17 cellular contexts compared by ENCODE assay signal in the genomic region with DNA sequence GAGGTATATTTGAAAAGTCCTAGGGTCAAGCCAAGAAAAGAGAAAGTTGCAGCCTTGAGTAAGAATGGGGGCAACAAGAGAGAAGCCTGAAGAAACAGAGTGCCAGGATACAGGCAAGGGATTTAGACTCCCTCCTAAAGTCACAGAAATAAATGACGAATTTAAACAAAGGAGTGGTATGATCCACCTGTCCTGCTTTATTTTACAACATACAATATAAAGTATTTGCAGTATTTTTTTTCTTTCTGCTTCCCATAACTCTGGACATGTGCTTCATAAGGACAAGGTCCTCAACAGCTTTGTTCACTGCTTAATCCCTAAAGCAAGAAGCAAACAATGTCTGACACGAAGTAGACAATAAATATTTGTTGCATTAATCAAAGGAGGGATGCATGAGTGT. TPM values are rescaled to one million over a fixed set of nuclear protein-coding genes. Genes with fewer than 3 reads are reported as not detected.
DNase-seq lines count a peak whose midpoint lies in the region; ATAC-seq and TF ChIP-seq lines count a peak whose summit lies in the region.
"Had no signal": no experiment of that assay in that cellular context is flagged by ENCODE, and none has a peak within 500 bp of the region (broad histone marks: within the 10 kb centered on the region; RNA-seq: fewer than 3 reads in every experiment).

No MANE protein-coding gene starts in this region.

- H3K4me1 Mint-ChIP-seq in natural killer cell treated with Interleukin-12 subunit alpha and Interleukin-12 subunit beta and Interleukin-15 and Interleukin-18, amount 100 ng/mL, for 72 hours (ENCODE audit: low read depth in 2 of 2), result peaks cover 30 to 36% of the 10 kb centered on the region in 2 donors
- H3K4me1 Mint-ChIP-seq in natural killer cell, result no peaks in the 10 kb centered on the region
- H3K4me1 Mint-ChIP-seq: CD14-positive monocyte; CD4-positive, alpha-beta memory T cell had no signal

- no peaks in the 10 kb centered on the region for H3K27me3 Mint-ChIP-seq in natural killer cell treated with Interleukin-12 subunit alpha and Interleukin-12 subunit beta and Interleukin-15 and Interleukin-18, amount 100 ng/mL, for 72 hours
- H3K27me3 Mint-ChIP-seq in natural killer cell (ENCODE audit: low read depth in 2 of 2), result peaks cover 0 to 3% of the 10 kb centered on the region in 2 donors
- H3K27me3 Mint-ChIP-seq: CD4-positive, alpha-beta memory T cell had no signal

- no peak overlapping the region for H2AFZ ChIP-seq in hepatocyte

- H3K9me3 Mint-ChIP-seq in natural killer cell treated with Interleukin-12 subunit alpha and Interleukin-12 subunit beta and Interleukin-15 and Interleukin-18, amount 100 ng/mL, for 72 hours, result peaks cover 5% of the 10 kb centered on the region
- H3K9me3 Mint-ChIP-seq in natural killer cell, result no peaks in the 10 kb centered on the region
- H3K9me3 Mint-ChIP-seq: CD14-positive monocyte; CD4-positive, alpha-beta memory T cell had no signal

- H3K4me1 ChIP-seq in hepatocyte (ENCODE audit: insufficient read depth), result peaks cover 10% of the 10 kb centered on the region
- H3K4me1 ChIP-seq in psoas muscle, result no peaks in the 10 kb centered on the region

- no peaks in the 10 kb centered on the region for H3K9me3 ChIP-seq in hepatocyte (ENCODE audit: low read depth)
- H3K9me3 ChIP-seq in psoas muscle, result no peaks in the 10 kb centered on the region
- H3K9me3 ChIP-seq: BLaER1 had no signal

- peaks cover 22% of the 10 kb centered on the region for H3K36me3 Mint-ChIP-seq in natural killer cell treated with Interleukin-12 subunit alpha and Interleukin-12 subunit beta and Interleukin-15 and Interleukin-18, amount 100 ng/mL, for 72 hours
- no peaks in the 10 kb centered on the region for H3K36me3 Mint-ChIP-seq in natural killer cell
- H3K36me3 Mint-ChIP-seq: CD14-positive monocyte; CD4-positive, alpha-beta memory T cell had no signal

- H3K4me3 Mint-ChIP-seq in natural killer cell treated with Interleukin-12 subunit alpha and Interleukin-12 subunit beta and Interleukin-15 and Interleukin-18, amount 100 ng/mL, for 72 hours, result peak overlapping the region; percentile 55
- no peak overlapping the region for H3K4me3 Mint-ChIP-seq in natural killer cell
- H3K4me3 Mint-ChIP-seq: CD14-positive monocyte; CD4-positive, alpha-beta memory T cell; H9 had no signal

- H3K27ac Mint-ChIP-seq in natural killer cell treated with Interleukin-12 subunit alpha and Interleukin-12 subunit beta and Interleukin-15 and Interleukin-18, amount 100 ng/mL, for 72 hours, result peak overlapping the region in 1 of 2 donors; percentile 74
- no peak overlapping the region for H3K27ac Mint-ChIP-seq in natural killer cell
- H3K27ac Mint-ChIP-seq: CD14-positive monocyte; CD4-positive, alpha-beta memory T cell; H9 had no signal

- H3K27ac ChIP-seq in hepatocyte (peak overlapping the region; percentile 69), psoas muscle (peak overlapping the region; percentile 80)
- H3K27ac ChIP-seq: BLaER1 had no signal

- TF ChIP-seq CTCF in natural killer cell (IDR thresholded peaks at IDR 0.05), result no peak
- no peak for TF ChIP-seq CTCF in hepatocyte (IDR thresholded peaks at IDR 0.05; ENCODE audit: poor library complexity)
- no peak for TF ChIP-seq CTCF in psoas muscle (IDR thresholded peaks at IDR 0.05)

- peak overlapping the region; percentile 2 for H3K4me2 ChIP-seq in hepatocyte
- H3K4me2 ChIP-seq: BLaER1 had no signal

- WGBS in hepatocyte (ENCODE audit: low lambda C conversion rate, missing lambda C conversion rate), result 47% methylated on average over 2 of the region's 2 CpGs
- 69 to 86% (median 72%) methylated on average over 2 of the region's 2 CpGs for WGBS in psoas muscle, 3 donors

- H3K4me3 ChIP-seq in hepatocyte (no peak overlapping the region), psoas muscle (no peak overlapping the region)
- H3K4me3 ChIP-seq: BLaER1 had no signal

- DNase-seq in natural killer cell treated with Interleukin-12 subunit alpha and Interleukin-12 subunit beta and Interleukin-15 and Interleukin-18, amount 100 ng/mL, for 72 hours (ENCODE audit: low spot score), result no peak
- DNase-seq in natural killer cell (no peak), hepatocyte (ENCODE audit: low spot score) (peak; percentile 19), psoas muscle (no peak), foreskin melanocyte (no peak), NCI-H187 (lab: John Stamatoyannopoulos, UW) (no peak)
- DNase-seq: 8988T; Calu3; CD4-positive, alpha-beta memory T cell; H9 had no signal

- H3K9me2 ChIP-seq in hepatocyte (replicated peaks; ENCODE audit: insufficient read depth), result no peaks in the 10 kb centered on the region

- H3K79me2 ChIP-seq in hepatocyte, result no peaks in the 10 kb centered on the region

- no peaks in the 10 kb centered on the region for H4K20me1 ChIP-seq in hepatocyte (ENCODE audit: insufficient read depth, poor library complexity, severe bottlenecking)
- H4K20me1 ChIP-seq: BLaER1 had no signal

- H3K36me3 ChIP-seq in hepatocyte (replicated peaks; ENCODE audit: insufficient read depth, low read depth), result no peaks in the 10 kb centered on the region
- H3K36me3 ChIP-seq in psoas muscle (ENCODE audit: insufficient read depth in 1 of 2, low read depth in 1 of 2), result no peaks in the 10 kb centered on the region
- H3K36me3 ChIP-seq: BLaER1 had no signal

- ATAC-seq in natural killer cell treated with Interleukin-12 subunit alpha and Interleukin-12 subunit beta and Interleukin-15 and Interleukin-18, amount 100 ng/mL, for 72 hours, result no peak
- ATAC-seq in natural killer cell (no peak), psoas muscle (no peak), HG02973 (IDR thresholded peaks at IDR 0.05; ENCODE audit: unreplicated experiment) (no peak)

- H3K27me3 ChIP-seq in hepatocyte, result no peaks in the 10 kb centered on the region
- H3K27me3 ChIP-seq in psoas muscle (ENCODE audit: insufficient read depth in 3 of 3, low read length in 2 of 3), result no peaks in the 10 kb centered on the region
- H3K27me3 ChIP-seq: BLaER1 had no signal

- intact Hi-C loops in natural killer cell (cut with micrococcal nuclease), result no loop called here
- intact Hi-C loops in psoas muscle (cut with DNase I), result no loop called here

RNA-seq across cellular contexts. Expression of gene IFNG, which starts 57.4 kb away (rescaled TPM):
- over 10,000 TPM; 20,993 to 58,992 TPM for total RNA-seq in natural killer cell treated with Interleukin-12 subunit alpha and Interleukin-12 subunit beta and Interleukin-15 and Interleukin-18, amount 100 ng/mL, for 72 hours
- total RNA-seq in natural killer cell (100 to 1,000 TPM in 2 of 3 donors, 10 to 100 TPM in 1; 66.5 to 248 (median 124) TPM), hepatocyte (not detected in 2 replicates), psoas muscle (not detected)
- polyA plus RNA-seq in hepatocyte (not detected in 2 replicates), psoas muscle (not detected)
- total RNA-seq: A673, Calu3, H1, H9, HT-29 had no signal
- polyA plus RNA-seq: AG04450, CD14-positive monocyte, H1 had no signal

Comparison
In these comparisons a context has a peak if more than half of its experiments do, and no peak if none do; other contexts are left out.
1. RNA of gene IFNG, which starts 57.4 kb away (total RNA-seq): 20,993 to 58,992 TPM in natural killer cell treated with Interleukin-12 subunit alpha and Interleukin-12 subunit beta and Interleukin-15 and Interleukin-18, amount 100 ng/mL, for 72 hours; 66.5 to 248 TPM in natural killer cell, not detected in hepatocyte and not detected in psoas muscle; every median in the first group is over 10 times any median in the second.